Comparison of ENCODE assay signal across 1 cellular context in the genomic region with DNA sequence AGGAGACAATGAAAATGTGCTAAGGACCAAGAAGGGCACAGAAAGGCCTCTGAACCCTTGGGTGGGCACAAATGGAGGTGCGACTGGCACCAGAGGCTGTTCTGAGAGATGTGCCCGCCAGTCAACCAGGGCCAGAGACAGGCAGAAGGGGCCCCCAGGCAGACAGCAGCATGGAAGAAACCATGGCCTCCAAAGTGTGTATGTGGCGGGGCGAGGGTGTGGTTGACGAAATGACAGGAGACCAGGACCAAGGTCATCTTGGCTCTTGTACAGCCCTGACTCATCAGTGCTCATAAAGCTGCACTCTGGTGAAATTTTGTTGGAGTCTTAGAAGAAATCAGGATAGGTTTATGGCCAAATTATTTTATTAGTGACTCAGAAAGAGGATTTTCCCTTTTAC.
TF ChIP-seq lines count a peak whose summit lies in the region.

No MANE protein-coding gene starts in this region.

TF ChIP-seq in HEK293, 187 proteins besides CTCF, POLR2A, EP300 and RAD21:
- TF ChIP-seq PRDM10 (tag by site-specific recombination; IDR thresholded peaks at IDR 0.05) (peak; percentile 29; the same call in 1 of the 2 replicates), KLF1 (tag by site-specific recombination; IDR thresholded peaks at IDR 0.05) (peak; percentile 35; the same call in 1 of the 2 replicates), ZNF223 (tag by site-specific recombination; IDR thresholded peaks at IDR 0.05) (no peak), ZNF292 (tag by site-specific recombination; IDR thresholded peaks at IDR 0.05; ENCODE audit: borderline replicate concordance, low read depth) (no peak), ZNF473 (tag by site-specific recombination; IDR thresholded peaks at IDR 0.05) (no peak), GLI2 (tag by site-specific recombination; IDR thresholded peaks at IDR 0.05; ENCODE audit: borderline replicate concordance, low read depth) (no peak)
- TF ChIP-seq, protein P1, sequence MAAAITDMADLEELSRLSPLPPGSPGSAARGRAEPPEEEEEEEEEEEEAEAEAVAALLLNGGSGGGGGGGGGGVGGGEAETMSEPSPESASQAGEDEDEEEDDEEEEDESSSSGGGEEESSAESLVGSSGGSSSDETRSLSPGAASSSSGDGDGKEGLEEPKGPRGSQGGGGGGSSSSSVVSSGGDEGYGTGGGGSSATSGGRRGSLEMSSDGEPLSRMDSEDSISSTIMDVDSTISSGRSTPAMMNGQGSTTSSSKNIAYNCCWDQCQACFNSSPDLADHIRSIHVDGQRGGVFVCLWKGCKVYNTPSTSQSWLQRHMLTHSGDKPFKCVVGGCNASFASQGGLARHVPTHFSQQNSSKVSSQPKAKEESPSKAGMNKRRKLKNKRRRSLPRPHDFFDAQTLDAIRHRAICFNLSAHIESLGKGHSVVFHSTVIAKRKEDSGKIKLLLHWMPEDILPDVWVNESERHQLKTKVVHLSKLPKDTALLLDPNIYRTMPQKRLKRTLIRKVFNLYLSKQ (tag by site-specific recombination; IDR thresholded peaks at IDR 0.05; ENCODE audit: borderline replicate concordance): no peak
TF ChIP-seq in HEK293: peak in this region for 2.
